In the genomic region with DNA sequence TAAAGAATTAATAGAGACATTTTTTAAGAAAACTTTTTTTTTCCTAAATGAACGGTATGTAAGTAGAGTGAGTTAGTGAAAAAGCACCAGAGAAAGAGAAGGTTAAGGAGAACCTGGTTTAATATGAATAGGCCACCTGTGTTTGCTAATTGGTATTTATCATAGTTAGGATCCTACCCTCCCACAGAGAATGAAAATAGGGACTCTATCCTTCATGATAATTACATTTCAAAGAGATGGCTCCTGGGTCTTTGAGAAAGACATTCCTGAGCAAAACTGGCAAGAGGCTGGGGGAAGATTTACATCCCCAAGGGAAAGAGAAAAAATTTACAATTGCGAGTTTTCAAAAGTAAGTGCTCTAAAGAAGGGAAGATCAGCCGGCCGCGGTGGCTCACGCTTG, we compare ENCODE assay signal across 23 cellular contexts.
"Had no signal": no experiment of that assay in that cellular context is flagged by ENCODE, and none has a peak within 500 bp of the region (broad histone marks: within the 10 kb centered on the region; RNA-seq: fewer than 3 reads in every experiment).

No MANE protein-coding gene starts in this region.

- H3K27me3 ChIP-seq: adrenal gland, body of pancreas, colonic mucosa, left lung, tibial nerve had no signal

- H3K4me1 Mint-ChIP-seq: activated naive CD8-positive, alpha-beta T cell treated with anti-CD3 and anti-CD28 coated beads for 36 hours; natural killer cell had no signal

- H3K9me3 ChIP-seq: colonic mucosa had no signal

- H3K36me3 ChIP-seq: adrenal gland, colonic mucosa, left lung, lower lobe of right lung, tibial nerve had no signal

- DNase-seq: activated CD4-positive, alpha-beta T cell treated with anti-CD3 and anti-CD28 coated beads for 48 hours; activated CD4-positive, alpha-beta T cell treated with anti-CD3 and anti-CD28 coated beads, Interleukin-2, amount 50 U/mL, for 48 hours; activated CD4-positive, CD25-positive, alpha-beta regulatory T cell; activated CD8-positive, alpha-beta memory T cell treated with anti-CD3 and anti-CD28 coated beads for 24 hours; activated effector memory CD4-positive, alpha-beta T cell treated with anti-CD3 and anti-CD28 coated beads, Interleukin-2, amount 50 U/mL, for 16 hours; activated naive CD4-positive, alpha-beta T cell treated with anti-CD3 and anti-CD28 coated beads for 36 hours; activated naive CD8-positive, alpha-beta T cell treated with anti-CD3 and anti-CD28 coated beads for 36 hours; adrenal gland; aorta; body of pancreas; cerebellar nuclear complex; colonic mucosa; effector CD8-positive, alpha-beta T cell; left lung; lower lobe of right lung; mesenchymal stem cell; natural killer cell; right cardiac atrium; stimulated activated CD4-positive, alpha-beta T cell treated with anti-CD3 and anti-CD28 coated beads, Interleukin-15, amount 100 ng/mL, for 24 hours; stimulated activated naive CD4-positive, alpha-beta T cell had no signal

- H3K4me3 Mint-ChIP-seq: activated naive CD4-positive, alpha-beta T cell treated with anti-CD3 and anti-CD28 coated beads for 36 hours; activated naive CD8-positive, alpha-beta T cell treated with anti-CD3 and anti-CD28 coated beads for 36 hours; natural killer cell; T-helper 2 cell treated with Interferon-gamma antibody and Interleukin-4, amounts not matched to agents 5 μg/mL and 100 μg/mL, for 36 hours had no signal

- H3K4me1 ChIP-seq: adrenal gland, body of pancreas, colonic mucosa, left lung, lower lobe of right lung, tibial nerve had no signal

- H3K36me3 Mint-ChIP-seq: activated naive CD8-positive, alpha-beta T cell treated with anti-CD3 and anti-CD28 coated beads for 36 hours; natural killer cell had no signal

- H3K27ac ChIP-seq: adrenal gland, body of pancreas, colonic mucosa, left lung, lower lobe of right lung, tibial nerve had no signal

- ATAC-seq: body of pancreas, left lung, lower lobe of right lung, natural killer cell, right cardiac atrium had no signal

- FAIRE-seq: frontal cortex had no signal

- H3K27ac Mint-ChIP-seq: activated naive CD4-positive, alpha-beta T cell treated with anti-CD3 and anti-CD28 coated beads for 36 hours; activated naive CD8-positive, alpha-beta T cell treated with anti-CD3 and anti-CD28 coated beads for 36 hours; natural killer cell; T-helper 2 cell treated with Interferon-gamma antibody and Interleukin-4, amounts not matched to agents 5 μg/mL and 100 μg/mL, for 36 hours had no signal

- H3K27me3 Mint-ChIP-seq: activated naive CD8-positive, alpha-beta T cell treated with anti-CD3 and anti-CD28 coated beads for 36 hours had no signal

- H3K4me3 ChIP-seq: adrenal gland, body of pancreas, colonic mucosa, left lung, lower lobe of right lung, tibial nerve had no signal
